In genomic region chr21:44464351-44464750, GRCh38 we compare ENCODE assay signal across 24 cellular contexts.
"Had no signal": no experiment of that assay in that cellular context is flagged by ENCODE, and none has a peak within 500 bp of the region (broad histone marks: within the 10 kb centered on the region; RNA-seq: fewer than 3 reads in every experiment).

No MANE protein-coding gene starts in this region.

- H3K27me3 Mint-ChIP-seq: activated CD4-positive, alpha-beta memory T cell treated with anti-CD3 and anti-CD28 coated beads for 36 hours; activated CD8-positive, alpha-beta memory T cell treated with anti-CD3 and anti-CD28 coated beads, Interleukin-2, amount 10 ng/mL, durations not matched to agents 7 days and 5 days; activated naive CD8-positive, alpha-beta T cell; central memory CD8-positive, alpha-beta T cell had no signal

- H3K4me3 ChIP-seq: coronary artery had no signal

- H3K4me1 Mint-ChIP-seq: activated CD8-positive, alpha-beta memory T cell treated with anti-CD3 and anti-CD28 coated beads, Interleukin-2, amount 10 ng/mL, durations not matched to agents 7 days and 5 days; central memory CD8-positive, alpha-beta T cell had no signal

- DNase-seq: activated CD4-positive, alpha-beta memory T cell treated with anti-CD3 and anti-CD28 coated beads for 36 hours; activated CD4-positive, alpha-beta T cell treated with anti-CD3 and anti-CD28 coated beads for 48 hours; activated CD8-positive, alpha-beta memory T cell treated with anti-CD3 and anti-CD28 coated beads, Interleukin-2, amount 10 ng/mL, durations not matched to agents 7 days and 5 days; activated CD8-positive, alpha-beta memory T cell treated with anti-CD3 and anti-CD28 coated beads, Interleukin-2, amount 50 U/mL, for 4 hours; activated CD8-positive, alpha-beta T cell treated with anti-CD3 and anti-CD28 coated beads, Interleukin-2, amount 10 ng/mL, durations not matched to agents 7 days and 5 days; activated gamma-delta T cell treated with Interleukin-2 at 50 U/mL for 16 hours; activated naive CD4-positive, alpha-beta T cell treated with anti-CD3 and anti-CD28 coated beads, Interleukin-2, amount 50 U/mL, for 16 hours; activated naive CD4-positive, alpha-beta T cell treated with Interleukin-2 at 50 U/mL for 16 hours; activated T-cell treated with anti-CD3 and anti-CD28 coated beads, Interleukin-2, amount 50 U/mL, for 1 hour; activated T-cell treated with anti-CD3 and anti-CD28 coated beads, Interleukin-2, amount 50 U/mL, for 48 hours; amniotic stem cell; brain microvascular endothelial cell; effector memory CD4-positive, alpha-beta T cell; endodermal cell; foreskin fibroblast; T-helper 2 cell had no signal

- H3K27ac Mint-ChIP-seq: activated CD4-positive, alpha-beta memory T cell treated with anti-CD3 and anti-CD28 coated beads for 36 hours; activated CD8-positive, alpha-beta memory T cell treated with anti-CD3 and anti-CD28 coated beads, Interleukin-2, amount 10 ng/mL, durations not matched to agents 7 days and 5 days; activated CD8-positive, alpha-beta T cell treated with anti-CD3 and anti-CD28 coated beads, Interleukin-2, amount 10 ng/mL, durations not matched to agents 7 days and 5 days; activated naive CD8-positive, alpha-beta T cell; activated T-helper 1 cell treated with anti-CD3 and anti-CD28 coated beads, Interleukin-12 subunit alpha, Interleukin-12 subunit beta, Interleukin-2, Interleukin-4 antibody, amounts not matched to agents 30 ng/mL and 10 ng/mL and 1 ng/mL, durations not matched to agents 14 hours and 24 hours and 36 hours; activated T-helper 2 cell treated with anti-CD3 and anti-CD28 coated beads, Interferon-gamma antibody, Interleukin-2, Interleukin-4, amounts not matched to agents 10 μg/mL and 5 μg/mL and 100 μg/mL, durations not matched to agents 14 hours and 24 hours and 36 hours; dendritic cell treated with granulocyte-macrophage colony-stimulating factor and Interleukin-4, amounts not matched to agents 40 ng/mL and 50 ng/mL, for 4 days had no signal

- H3K4me3 Mint-ChIP-seq: activated CD4-positive, alpha-beta memory T cell treated with anti-CD3 and anti-CD28 coated beads for 36 hours; activated CD8-positive, alpha-beta memory T cell treated with anti-CD3 and anti-CD28 coated beads, Interleukin-2, amount 10 ng/mL, durations not matched to agents 7 days and 5 days; activated CD8-positive, alpha-beta T cell treated with anti-CD3 and anti-CD28 coated beads, Interleukin-2, amount 10 ng/mL, durations not matched to agents 7 days and 5 days; activated naive CD8-positive, alpha-beta T cell; activated T-helper 1 cell treated with anti-CD3 and anti-CD28 coated beads, Interleukin-12 subunit alpha, Interleukin-12 subunit beta, Interleukin-2, Interleukin-4 antibody, amounts not matched to agents 30 ng/mL and 10 ng/mL and 1 ng/mL, durations not matched to agents 14 hours and 24 hours and 36 hours; central memory CD8-positive, alpha-beta T cell; dendritic cell treated with granulocyte-macrophage colony-stimulating factor and Interleukin-4, amounts not matched to agents 40 ng/mL and 50 ng/mL, for 4 days; endodermal cell had no signal

- H3K36me3 Mint-ChIP-seq: activated CD4-positive, alpha-beta memory T cell treated with anti-CD3 and anti-CD28 coated beads for 36 hours; activated CD8-positive, alpha-beta memory T cell treated with anti-CD3 and anti-CD28 coated beads, Interleukin-2, amount 10 ng/mL, durations not matched to agents 7 days and 5 days; activated naive CD8-positive, alpha-beta T cell had no signal

- ATAC-seq: activated CD8-positive, alpha-beta memory T cell treated with anti-CD3 and anti-CD28 coated beads, Interleukin-2, amount 10 ng/mL, durations not matched to agents 7 days and 5 days; activated CD8-positive, alpha-beta T cell treated with anti-CD3 and anti-CD28 coated beads, Interleukin-2, amount 10 ng/mL, durations not matched to agents 7 days and 5 days; esophagus mucosa had no signal

- H3K9me3 Mint-ChIP-seq: activated CD4-positive, alpha-beta memory T cell treated with anti-CD3 and anti-CD28 coated beads for 36 hours; activated T-helper 1 cell treated with anti-CD3 and anti-CD28 coated beads, Interleukin-12 subunit alpha, Interleukin-12 subunit beta, Interleukin-2, Interleukin-4 antibody, amounts not matched to agents 30 ng/mL and 10 ng/mL and 1 ng/mL, durations not matched to agents 14 hours and 24 hours and 36 hours; activated T-helper 2 cell treated with anti-CD3 and anti-CD28 coated beads, Interferon-gamma antibody, Interleukin-2, Interleukin-4, amounts not matched to agents 10 μg/mL and 5 μg/mL and 100 μg/mL, durations not matched to agents 14 hours and 24 hours and 36 hours; central memory CD8-positive, alpha-beta T cell; dendritic cell treated with granulocyte-macrophage colony-stimulating factor and Interleukin-4, amounts not matched to agents 40 ng/mL and 50 ng/mL, for 4 days; endodermal cell had no signal

- H3K27ac ChIP-seq: brain microvascular endothelial cell, coronary artery, dorsolateral prefrontal cortex had no signal

- H3K27me3 ChIP-seq: brain microvascular endothelial cell had no signal

- H3K36me3 ChIP-seq: brain microvascular endothelial cell had no signal
